38 cellular contexts compared by ENCODE assay signal in genomic region chr10:116427671-116428070, GRCh38. TPM values are rescaled to one million over a fixed set of nuclear protein-coding genes. Genes with fewer than 3 reads are reported as not detected.
"Had no signal": no experiment of that assay in that cellular context is flagged by ENCODE, and none has a peak within 500 bp of the region (broad histone marks: within the 10 kb centered on the region; RNA-seq: fewer than 3 reads in every experiment).

PNLIPRP3 (plus strand) TSS chr10:116427847; CDS start chr10:116428013, 166 bp downstream.

- H3K4me1 ChIP-seq: Peyer's patch had no signal

- H3K27me3 ChIP-seq: MG63, Peyer's patch had no signal

- H3K9me3 ChIP-seq: MG63, Peyer's patch had no signal

- H3K4me3 ChIP-seq: MG63, Peyer's patch, SK-N-MC had no signal

- H3K36me3 ChIP-seq: MG63, Peyer's patch, WERI-Rb-1 had no signal

- H3K27ac ChIP-seq: Peyer's patch, SK-N-MC, WERI-Rb-1 had no signal

- DNase-seq: activated CD4-positive, alpha-beta memory T cell treated with anti-CD3 and anti-CD28 coated beads, Interleukin-2, amount 10 ng/mL, durations not matched to agents 7 days and 5 days; activated CD4-positive, alpha-beta T cell treated with anti-CD3 and anti-CD28 coated beads for 1 hour; activated CD4-positive, alpha-beta T cell treated with anti-CD3 and anti-CD28 coated beads for 48 hours; activated CD4-positive, CD25-positive, alpha-beta regulatory T cell; activated CD8-positive, alpha-beta memory T cell treated with anti-CD3 and anti-CD28 coated beads for 24 hours; activated CD8-positive, alpha-beta memory T cell treated with anti-CD3 and anti-CD28 coated beads, Interleukin-2, amount 10 ng/mL, durations not matched to agents 7 days and 5 days; activated CD8-positive, alpha-beta memory T cell treated with anti-CD3 and anti-CD28 coated beads, Interleukin-2, amount 50 U/mL, for 48 hours; activated effector memory CD4-positive, alpha-beta T cell treated with anti-CD3 and anti-CD28 coated beads, Interleukin-2, amount 50 U/mL, for 16 hours; activated naive CD4-positive, alpha-beta T cell; activated naive CD4-positive, alpha-beta T cell treated with anti-CD3 and anti-CD28 coated beads, Interleukin-2, amount 50 U/mL, for 16 hours; activated naive CD8-positive, alpha-beta T cell treated with anti-CD3 and anti-CD28 coated beads for 36 hours; activated T-cell treated with anti-CD3 and anti-CD28 coated beads, Interleukin-2, amount 50 U/mL, for 48 hours; amniotic stem cell; aorta; caudate nucleus; cerebellar nuclear complex; Karpas-422; KBM-7; MG63; NCI-H1048; NCI-H1105 treated with DMSO at 0.1 percent for 48 hours; NCI-H1436; NCI-H1694; NCI-H1930; NCI-H2081 treated with DMSO at 0.1 percent for 48 hours; NCI-H226; NCI-H446 treated with DMSO at 0.1 percent for 48 hours; NCI-H524; NCI-H69; PC-3; Peyer's patch; RPMI8226; T1000; WERI-Rb-1 had no signal

- ATAC-seq: activated CD8-positive, alpha-beta memory T cell treated with anti-CD3 and anti-CD28 coated beads, Interleukin-2, amount 10 ng/mL, durations not matched to agents 7 days and 5 days; PC-3; Right ventricle myocardium inferior had no signal

RNA-seq across cellular contexts. Expression of gene PNLIPRP3, which starts in this region (rescaled TPM):
- total RNA-seq: activated CD4-positive, alpha-beta memory T cell treated with anti-CD3 and anti-CD28 coated beads, Interleukin-2, amount 10 ng/mL, durations not matched to agents 7 days and 5 days; activated CD8-positive, alpha-beta memory T cell treated with anti-CD3 and anti-CD28 coated beads, Interleukin-2, amount 10 ng/mL, durations not matched to agents 7 days and 5 days; activated naive CD8-positive, alpha-beta T cell treated with anti-CD3 and anti-CD28 coated beads for 36 hours; aorta; PC-3; Right ventricle myocardium inferior; T-helper 1 cell treated with Interleukin-12 subunit alpha and Interleukin-12 subunit beta and Interleukin-4 antibody, amounts not matched to agents 30 ng/mL and 1 ng/mL, for 36 hours; T-helper 2 cell treated with Interferon-gamma antibody and Interleukin-4, amounts not matched to agents 100 ng/mL and 5 ng/mL, for 36 hours had no signal
- polyA plus RNA-seq: aorta had no signal
